ENCODE assay signal across 9 cellular contexts in genomic region chr20:58481541-58482021, GRCh38. TPM values are rescaled to one million over a fixed set of nuclear protein-coding genes. Genes with fewer than 3 reads are reported as not detected.
DNase-seq lines count a peak whose midpoint lies in the region; TF ChIP-seq lines count a peak whose summit lies in the region.
"Had no signal": no experiment of that assay in that cellular context is flagged by ENCODE, and none has a peak within 500 bp of the region (broad histone marks: within the 10 kb centered on the region; RNA-seq: fewer than 3 reads in every experiment).

No MANE protein-coding gene starts in this region.

- WGBS in liver: 9% methylated on average over 16 of the region's 16 CpGs

- H3K36me3 ChIP-seq in brain microvascular endothelial cell (replicated peaks): no peaks in the 10 kb centered on the region
- H3K36me3 ChIP-seq in liver (ENCODE audit: control insufficient read depth in 4 of 4, insufficient read depth in 3 of 4, low read depth in 1 of 4, low read length in 3 of 4): no peaks in the 10 kb centered on the region

- peaks cover 0 to 8% (median 2%) of the 10 kb centered on the region in 4 donors for H3K9me3 ChIP-seq in liver (ENCODE audit: control insufficient read depth in 4 of 4, low read length in 3 of 4)

- no peak overlapping the region for H3K9ac ChIP-seq in liver (ENCODE audit: low read depth in 1 of 2, low read length in 2 of 2)

- H3K4me1 ChIP-seq in liver (ENCODE audit: control insufficient read depth in 4 of 4, insufficient read depth in 4 of 4, low read length in 3 of 4): no peaks in the 10 kb centered on the region
- H3K4me1 ChIP-seq: A549 had no signal

- H3K4me3 ChIP-seq in brain microvascular endothelial cell (ENCODE audit: low read depth, low read length): no peak overlapping the region
- H3K4me3 ChIP-seq in liver (ENCODE audit: low read depth in 1 of 3, low read length in 3 of 3): peak overlapping the region in 1 of 3 donors; percentile 16
- H3K4me3 ChIP-seq: A549 had no signal

- H3K27ac ChIP-seq in brain microvascular endothelial cell (no peak overlapping the region), liver (ENCODE audit: low read depth in 1 of 2, low read length in 2 of 2) (no peak overlapping the region)
- H3K27ac ChIP-seq: A549 had no signal

- in situ Hi-C loops in brain microvascular endothelial cell (cut with HindIII; ENCODE audit: low pct_ligation_motif_present, low sequenced_read_pairs): no loop called here

- peak; percentile 91 to 92 for TF ChIP-seq RAD21 in liver (IDR thresholded peaks at IDR 0.05)

- TF ChIP-seq CTCF in brain microvascular endothelial cell (IDR thresholded peaks at IDR 0.05; ENCODE audit: low read depth, low read length, missing control alignments) (peak; percentile 82), liver (IDR thresholded peaks at IDR 0.05; ENCODE audit: low read depth, low read length, missing input control) (peak; percentile 71)

- no peaks in the 10 kb centered on the region for H3K27me3 ChIP-seq in brain microvascular endothelial cell (replicated peaks)
- no peaks in the 10 kb centered on the region for H3K27me3 ChIP-seq in liver (ENCODE audit: control insufficient read depth in 4 of 4, insufficient read depth in 4 of 4, low read length in 3 of 4)

- DNase-seq in DMS53 (lab: John Stamatoyannopoulos, UW) (peak; percentile 8), DMS53 treated with DMSO at 0.1 percent for 48 hours (lab: John Stamatoyannopoulos, UW; ENCODE audit: unreplicated experiment) (no peak), T follicular helper cell (ENCODE audit: low read depth) (peak; percentile 41), brain microvascular endothelial cell (peak; percentile 6), dedifferentiated amniotic fluid mesenchymal stem cell (ENCODE audit: extremely low spot score) (no peak), middle frontal gyrus (ENCODE audit: extremely low spot score, low spot score) (no peak)
- DNase-seq in stimulated activated CD8-positive, alpha-beta memory T cell treated with anti-CD3 and anti-CD28 coated beads, Interleukin-2, amount 100 ng/mL, for 48 hours (ENCODE audit: low read depth in 2 of 2): peak; percentile 44 to 55

TF ChIP-seq in liver, 16 proteins besides CTCF, POLR2A, EP300 and RAD21:
- TF ChIP-seq RXRA (IDR thresholded peaks at IDR 0.05) (peak; percentile 36 to 51), HNF4A (conservative IDR thresholded peaks at IDR 0.05) (peak in 1 of 2 donors; percentile 6), MAX (IDR thresholded peaks at IDR 0.05) (no peak), FOXA2 (IDR thresholded peaks at IDR 0.05) (no peak)

RNA-seq across cellular contexts. Expression of gene APCDD1L, which starts 33.6 kb away (rescaled TPM):
- not detected for total RNA-seq in liver
- polyA plus RNA-seq in liver: under 1 TPM in 1 of 2 donors, not detected in 1; 0.04 TPM
- polyA plus RNA-seq: A549 had no signal

Comparison
In these comparisons a context has a peak if more than half of its experiments do, and no peak if none do; other contexts are left out.
1. DNase-seq: peak in DMS53 (single experiment), T follicular helper cell (single experiment), brain microvascular endothelial cell (single experiment) and stimulated activated CD8-positive, alpha-beta memory T cell treated with anti-CD3 and anti-CD28 coated beads, Interleukin-2, amount 100 ng/mL, for 48 hours (2 of 2); none in DMS53 treated with DMSO at 0.1 percent for 48 hours (single experiment), dedifferentiated amniotic fluid mesenchymal stem cell (single experiment) and middle frontal gyrus (single experiment).